Comparison of ENCODE assay signal across 17 cellular contexts in the genomic region with DNA sequence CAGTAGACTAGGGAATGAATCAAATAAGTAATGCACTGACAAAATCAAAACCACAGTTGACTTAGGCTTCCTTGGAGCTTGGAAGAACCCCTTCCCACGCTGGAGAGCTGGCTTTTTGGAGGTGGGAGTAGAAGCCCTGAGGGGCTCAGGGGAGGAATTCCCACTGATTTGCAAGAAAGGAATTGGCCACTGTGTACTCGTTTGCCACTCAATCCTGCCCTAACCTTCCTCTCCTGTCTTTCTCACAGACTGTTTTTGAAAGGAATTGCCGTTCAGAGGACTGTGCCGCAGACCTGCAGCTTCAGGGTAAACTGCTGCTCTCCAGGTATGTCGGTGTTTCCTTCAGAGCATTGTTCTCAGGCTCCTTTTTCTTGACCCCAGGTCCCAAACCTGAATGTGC.
"Had no signal": no experiment of that assay in that cellular context is flagged by ENCODE, and none has a peak within 500 bp of the region (broad histone marks: within the 10 kb centered on the region; RNA-seq: fewer than 3 reads in every experiment).

No MANE protein-coding gene starts in this region.

- H3K36me3 ChIP-seq: lower lobe of right lung, prostate gland, uterus had no signal

- H3K4me1 Mint-ChIP-seq: activated naive CD8-positive, alpha-beta T cell treated with anti-CD3 and anti-CD28 coated beads for 36 hours; naive thymus-derived CD4-positive, alpha-beta T cell; T-cell had no signal

- H3K4me3 ChIP-seq: lower lobe of right lung, prostate gland, tibial nerve, uterus had no signal

- H3K36me3 Mint-ChIP-seq: activated CD4-positive, alpha-beta memory T cell treated with anti-CD3 and anti-CD28 coated beads for 36 hours; T-cell had no signal

- H3K9me3 Mint-ChIP-seq: T-helper 2 cell treated with Interferon-gamma antibody and Interleukin-4, amounts not matched to agents 5 μg/mL and 100 μg/mL, for 36 hours had no signal

- H3K27me3 Mint-ChIP-seq: T-cell had no signal

- H3K9me3 ChIP-seq: prostate gland, uterus had no signal

- H3K4me1 ChIP-seq: lower lobe of right lung, prostate gland, uterus had no signal

- H3K27ac Mint-ChIP-seq: activated CD4-positive, alpha-beta memory T cell treated with anti-CD3 and anti-CD28 coated beads for 36 hours; activated naive CD8-positive, alpha-beta T cell treated with anti-CD3 and anti-CD28 coated beads for 36 hours; naive thymus-derived CD4-positive, alpha-beta T cell; T-cell; T-helper 2 cell treated with Interferon-gamma antibody and Interleukin-4, amounts not matched to agents 5 μg/mL and 100 μg/mL, for 36 hours had no signal

- ATAC-seq: left colon; naive thymus-derived CD4-positive, alpha-beta T cell; T-cell had no signal

- H3K27me3 ChIP-seq: tibial nerve, uterus had no signal

- H3K4me3 Mint-ChIP-seq: activated CD4-positive, alpha-beta memory T cell treated with anti-CD3 and anti-CD28 coated beads for 36 hours; activated naive CD8-positive, alpha-beta T cell treated with anti-CD3 and anti-CD28 coated beads for 36 hours; naive thymus-derived CD4-positive, alpha-beta T cell; T-cell; T-helper 2 cell treated with Interferon-gamma antibody and Interleukin-4, amounts not matched to agents 5 μg/mL and 100 μg/mL, for 36 hours had no signal

- H3K27ac ChIP-seq: lower lobe of right lung, prostate gland, tibial nerve, uterus had no signal

- DNase-seq: activated CD4-positive, alpha-beta memory T cell treated with anti-CD3 and anti-CD28 coated beads for 36 hours; activated naive CD4-positive, alpha-beta T cell treated with Interleukin-2 at 50 U/mL for 16 hours; activated naive CD8-positive, alpha-beta T cell treated with anti-CD3 and anti-CD28 coated beads for 36 hours; activated T-cell treated with anti-CD3 and anti-CD28 coated beads, Interleukin-2, amount 50 U/mL, for 48 hours; cortex of kidney; glutamatergic neuron; hypothalamus; left colon; lower lobe of right lung; naive thymus-derived CD4-positive, alpha-beta T cell; stimulated activated CD4-positive, alpha-beta T cell treated with anti-CD3 and anti-CD28 coated beads, Interleukin-4, amount 100 ng/mL, for 24 hours; stimulated activated naive CD4-positive, alpha-beta T cell treated with Interleukin-2 at 50 U/mL for 16 hours; T-cell; uterus had no signal
